In genomic region chr6:15266423-15266996, GRCh38 we compare ENCODE assay signal across 1 cellular context.
TF ChIP-seq lines count a peak whose summit lies in the region.

No MANE protein-coding gene starts in this region.

TF ChIP-seq in HepG2, 621 proteins besides CTCF, POLR2A, EP300 and RAD21 (continued from another document and continues in another):
- TF ChIP-seq, protein P1, sequence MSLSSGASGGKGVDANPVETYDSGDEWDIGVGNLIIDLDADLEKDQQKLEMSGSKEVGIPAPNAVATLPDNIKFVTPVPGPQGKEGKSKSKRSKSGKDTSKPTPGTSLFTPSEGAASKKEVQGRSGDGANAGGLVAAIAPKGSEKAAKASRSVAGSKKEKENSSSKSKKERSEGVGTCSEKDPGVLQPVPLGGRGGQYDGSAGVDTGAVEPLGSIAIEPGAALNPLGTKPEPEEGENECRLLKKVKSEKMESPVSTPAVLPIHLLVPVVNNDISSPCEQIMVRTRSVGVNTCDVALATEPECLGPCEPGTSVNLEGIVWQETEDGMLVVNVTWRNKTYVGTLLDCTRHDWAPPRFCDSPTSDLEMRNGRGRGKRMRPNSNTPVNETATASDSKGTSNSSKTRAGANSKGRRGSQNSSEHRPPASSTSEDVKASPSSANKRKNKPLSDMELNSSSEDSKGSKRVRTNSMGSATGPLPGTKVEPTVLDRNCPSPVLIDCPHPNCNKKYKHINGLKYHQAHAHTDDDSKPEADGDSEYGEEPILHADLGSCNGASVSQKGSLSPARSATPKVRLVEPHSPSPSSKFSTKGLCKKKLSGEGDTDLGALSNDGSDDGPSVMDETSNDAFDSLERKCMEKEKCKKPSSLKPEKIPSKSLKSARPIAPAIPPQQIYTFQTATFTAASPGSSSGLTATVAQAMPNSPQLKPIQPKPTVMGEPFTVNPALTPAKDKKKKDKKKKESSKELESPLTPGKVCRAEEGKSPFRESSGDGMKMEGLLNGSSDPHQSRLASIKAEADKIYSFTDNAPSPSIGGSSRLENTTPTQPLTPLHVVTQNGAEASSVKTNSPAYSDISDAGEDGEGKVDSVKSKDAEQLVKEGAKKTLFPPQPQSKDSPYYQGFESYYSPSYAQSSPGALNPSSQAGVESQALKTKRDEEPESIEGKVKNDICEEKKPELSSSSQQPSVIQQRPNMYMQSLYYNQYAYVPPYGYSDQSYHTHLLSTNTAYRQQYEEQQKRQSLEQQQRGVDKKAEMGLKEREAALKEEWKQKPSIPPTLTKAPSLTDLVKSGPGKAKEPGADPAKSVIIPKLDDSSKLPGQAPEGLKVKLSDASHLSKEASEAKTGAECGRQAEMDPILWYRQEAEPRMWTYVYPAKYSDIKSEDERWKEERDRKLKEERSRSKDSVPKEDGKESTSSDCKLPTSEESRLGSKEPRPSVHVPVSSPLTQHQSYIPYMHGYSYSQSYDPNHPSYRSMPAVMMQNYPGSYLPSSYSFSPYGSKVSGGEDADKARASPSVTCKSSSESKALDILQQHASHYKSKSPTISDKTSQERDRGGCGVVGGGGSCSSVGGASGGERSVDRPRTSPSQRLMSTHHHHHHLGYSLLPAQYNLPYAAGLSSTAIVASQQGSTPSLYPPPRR (CRISPR knock-in tag; IDR thresholded peaks at IDR 0.05; ENCODE audit: borderline replicate concordance) = no peak
- TF ChIP-seq NR2F1 (CRISPR knock-in tag; IDR thresholded peaks at IDR 0.05) (peak; percentile 13 to 88; a peak in 3 of 4 replicates), ZNF83 (CRISPR knock-in tag; IDR thresholded peaks at IDR 0.05; ENCODE audit: borderline replicate concordance) (no peak), TSC22D2 (CRISPR knock-in tag; IDR thresholded peaks at IDR 0.05; ENCODE audit: borderline replicate concordance) (no peak), ZNF33B (CRISPR knock-in tag; IDR thresholded peaks at IDR 0.05) (no peak), KMT2A (CRISPR knock-in tag; IDR thresholded peaks at IDR 0.05) (peak; percentile 66; the same call in 1 of the 2 replicates), ZNF44 (CRISPR knock-in tag; IDR thresholded peaks at IDR 0.05) (no peak), ZNF143 (CRISPR knock-in tag; IDR thresholded peaks at IDR 0.05) (no peak), TGIF2 (CRISPR knock-in tag; IDR thresholded peaks at IDR 0.05) (peak; percentile 83; the same call in 1 of the 2 replicates), SAFB2 (CRISPR knock-in tag; IDR thresholded peaks at IDR 0.05; ENCODE audit: borderline replicate concordance, low read depth) (no peak), ZNF3 (CRISPR knock-in tag; IDR thresholded peaks at IDR 0.05) (no peak), HNF4G (IDR thresholded peaks at IDR 0.05; ENCODE audit: borderline replicate concordance, low read depth, low read length) (no peak), HNF4G (CRISPR knock-in tag; IDR thresholded peaks at IDR 0.05; ENCODE audit: borderline replicate concordance, low read depth) (no peak), ZNF256 (CRISPR knock-in tag; conservative IDR thresholded peaks at IDR 0.05) (no peak), RBAK (CRISPR knock-in tag; IDR thresholded peaks at IDR 0.05) (no peak), ZSCAN9 (CRISPR knock-in tag; IDR thresholded peaks at IDR 0.05; ENCODE audit: borderline replicate concordance) (0 out of 2 replicates have a peak, but pooled peaks have one; percentile 44), MED8 (CRISPR knock-in tag; IDR thresholded peaks at IDR 0.05; ENCODE audit: insufficient replicate concordance) (no peak), ZFP36L2 (CRISPR knock-in tag; IDR thresholded peaks at IDR 0.05) (no peak), MZF1 (CRISPR knock-in tag; IDR thresholded peaks at IDR 0.05; ENCODE audit: borderline replicate concordance) (no peak), HOXA3 (CRISPR knock-in tag; IDR thresholded peaks at IDR 0.05) (peak; percentile 40; the same call in 1 of the 2 replicates), ZNF460 (CRISPR knock-in tag; IDR thresholded peaks at IDR 0.05; ENCODE audit: borderline replicate concordance) (no peak), ZNF646 (CRISPR knock-in tag; IDR thresholded peaks at IDR 0.05) (peak; percentile 88; the same call in 1 of the 2 replicates), ARID2 (CRISPR knock-in tag; IDR thresholded peaks at IDR 0.05; ENCODE audit: borderline replicate concordance) (no peak), SMARCC2 (IDR thresholded peaks at IDR 0.05) (no peak)
- TF ChIP-seq, protein P2, sequence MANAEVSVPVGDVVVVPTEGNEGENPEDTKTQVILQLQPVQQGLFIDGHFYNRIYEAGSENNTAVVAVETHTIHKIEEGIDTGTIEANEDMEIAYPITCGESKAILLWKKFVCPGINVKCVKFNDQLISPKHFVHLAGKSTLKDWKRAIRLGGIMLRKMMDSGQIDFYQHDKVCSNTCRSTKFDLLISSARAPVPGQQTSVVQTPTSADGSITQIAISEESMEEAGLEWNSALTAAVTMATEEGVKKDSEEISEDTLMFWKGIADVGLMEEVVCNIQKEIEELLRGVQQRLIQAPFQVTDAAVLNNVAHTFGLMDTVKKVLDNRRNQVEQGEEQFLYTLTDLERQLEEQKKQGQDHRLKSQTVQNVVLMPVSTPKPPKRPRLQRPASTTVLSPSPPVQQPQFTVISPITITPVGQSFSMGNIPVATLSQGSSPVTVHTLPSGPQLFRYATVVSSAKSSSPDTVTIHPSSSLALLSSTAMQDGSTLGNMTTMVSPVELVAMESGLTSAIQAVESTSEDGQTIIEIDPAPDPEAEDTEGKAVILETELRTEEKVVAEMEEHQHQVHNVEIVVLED (CRISPR knock-in tag; IDR thresholded peaks at IDR 0.05; ENCODE audit: borderline replicate concordance) = no peak
- TF ChIP-seq, protein P3, sequence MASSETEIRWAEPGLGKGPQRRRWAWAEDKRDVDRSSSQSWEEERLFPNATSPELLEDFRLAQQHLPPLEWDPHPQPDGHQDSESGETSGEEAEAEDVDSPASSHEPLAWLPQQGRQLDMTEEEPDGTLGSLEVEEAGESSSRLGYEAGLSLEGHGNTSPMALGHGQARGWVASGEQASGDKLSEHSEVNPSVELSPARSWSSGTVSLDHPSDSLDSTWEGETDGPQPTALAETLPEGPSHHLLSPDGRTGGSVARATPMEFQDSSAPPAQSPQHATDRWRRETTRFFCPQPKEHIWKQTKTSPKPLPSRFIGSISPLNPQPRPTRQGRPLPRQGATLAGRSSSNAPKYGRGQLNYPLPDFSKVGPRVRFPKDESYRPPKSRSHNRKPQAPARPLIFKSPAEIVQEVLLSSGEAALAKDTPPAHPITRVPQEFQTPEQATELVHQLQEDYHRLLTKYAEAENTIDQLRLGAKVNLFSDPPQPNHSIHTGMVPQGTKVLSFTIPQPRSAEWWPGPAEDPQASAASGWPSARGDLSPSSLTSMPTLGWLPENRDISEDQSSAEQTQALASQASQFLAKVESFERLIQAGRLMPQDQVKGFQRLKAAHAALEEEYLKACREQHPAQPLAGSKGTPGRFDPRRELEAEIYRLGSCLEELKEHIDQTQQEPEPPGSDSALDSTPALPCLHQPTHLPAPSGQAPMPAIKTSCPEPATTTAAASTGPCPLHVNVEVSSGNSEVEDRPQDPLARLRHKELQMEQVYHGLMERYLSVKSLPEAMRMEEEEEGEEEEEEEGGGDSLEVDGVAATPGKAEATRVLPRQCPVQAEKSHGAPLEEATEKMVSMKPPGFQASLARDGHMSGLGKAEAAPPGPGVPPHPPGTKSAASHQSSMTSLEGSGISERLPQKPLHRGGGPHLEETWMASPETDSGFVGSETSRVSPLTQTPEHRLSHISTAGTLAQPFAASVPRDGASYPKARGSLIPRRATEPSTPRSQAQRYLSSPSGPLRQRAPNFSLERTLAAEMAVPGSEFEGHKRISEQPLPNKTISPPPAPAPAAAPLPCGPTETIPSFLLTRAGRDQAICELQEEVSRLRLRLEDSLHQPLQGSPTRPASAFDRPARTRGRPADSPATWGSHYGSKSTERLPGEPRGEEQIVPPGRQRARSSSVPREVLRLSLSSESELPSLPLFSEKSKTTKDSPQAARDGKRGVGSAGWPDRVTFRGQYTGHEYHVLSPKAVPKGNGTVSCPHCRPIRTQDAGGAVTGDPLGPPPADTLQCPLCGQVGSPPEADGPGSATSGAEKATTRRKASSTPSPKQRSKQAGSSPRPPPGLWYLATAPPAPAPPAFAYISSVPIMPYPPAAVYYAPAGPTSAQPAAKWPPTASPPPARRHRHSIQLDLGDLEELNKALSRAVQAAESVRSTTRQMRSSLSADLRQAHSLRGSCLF (CRISPR knock-in tag; IDR thresholded peaks at IDR 0.05; ENCODE audit: borderline replicate concordance) = no peak; the same call in 1 of the 2 replicates
- TF ChIP-seq, protein P4, sequence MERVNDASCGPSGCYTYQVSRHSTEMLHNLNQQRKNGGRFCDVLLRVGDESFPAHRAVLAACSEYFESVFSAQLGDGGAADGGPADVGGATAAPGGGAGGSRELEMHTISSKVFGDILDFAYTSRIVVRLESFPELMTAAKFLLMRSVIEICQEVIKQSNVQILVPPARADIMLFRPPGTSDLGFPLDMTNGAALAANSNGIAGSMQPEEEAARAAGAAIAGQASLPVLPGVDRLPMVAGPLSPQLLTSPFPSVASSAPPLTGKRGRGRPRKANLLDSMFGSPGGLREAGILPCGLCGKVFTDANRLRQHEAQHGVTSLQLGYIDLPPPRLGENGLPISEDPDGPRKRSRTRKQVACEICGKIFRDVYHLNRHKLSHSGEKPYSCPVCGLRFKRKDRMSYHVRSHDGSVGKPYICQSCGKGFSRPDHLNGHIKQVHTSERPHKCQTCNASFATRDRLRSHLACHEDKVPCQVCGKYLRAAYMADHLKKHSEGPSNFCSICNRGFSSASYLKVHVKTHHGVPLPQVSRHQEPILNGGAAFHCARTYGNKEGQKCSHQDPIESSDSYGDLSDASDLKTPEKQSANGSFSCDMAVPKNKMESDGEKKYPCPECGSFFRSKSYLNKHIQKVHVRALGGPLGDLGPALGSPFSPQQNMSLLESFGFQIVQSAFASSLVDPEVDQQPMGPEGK (CRISPR knock-in tag; IDR thresholded peaks at IDR 0.05) = no peak
- TF ChIP-seq, protein P5, sequence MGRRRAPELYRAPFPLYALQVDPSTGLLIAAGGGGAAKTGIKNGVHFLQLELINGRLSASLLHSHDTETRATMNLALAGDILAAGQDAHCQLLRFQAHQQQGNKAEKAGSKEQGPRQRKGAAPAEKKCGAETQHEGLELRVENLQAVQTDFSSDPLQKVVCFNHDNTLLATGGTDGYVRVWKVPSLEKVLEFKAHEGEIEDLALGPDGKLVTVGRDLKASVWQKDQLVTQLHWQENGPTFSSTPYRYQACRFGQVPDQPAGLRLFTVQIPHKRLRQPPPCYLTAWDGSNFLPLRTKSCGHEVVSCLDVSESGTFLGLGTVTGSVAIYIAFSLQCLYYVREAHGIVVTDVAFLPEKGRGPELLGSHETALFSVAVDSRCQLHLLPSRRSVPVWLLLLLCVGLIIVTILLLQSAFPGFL (CRISPR knock-in tag; IDR thresholded peaks at IDR 0.05) = no peak
- TF ChIP-seq, protein P6, sequence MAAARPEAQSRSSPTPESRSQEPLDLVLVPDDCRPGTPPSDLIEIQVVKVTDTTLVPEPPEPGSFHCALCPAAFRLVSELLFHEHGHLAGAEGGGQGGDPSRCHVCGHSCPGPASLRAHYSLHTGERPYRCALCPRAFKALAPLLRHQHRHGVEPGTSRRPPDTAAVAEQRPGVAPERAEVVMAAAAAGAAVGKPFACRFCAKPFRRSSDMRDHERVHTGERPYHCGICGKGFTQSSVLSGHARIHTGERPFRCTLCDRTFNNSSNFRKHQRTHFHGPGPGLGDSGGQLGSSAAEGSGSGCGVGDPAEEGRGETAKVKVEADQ (CRISPR knock-in tag; IDR thresholded peaks at IDR 0.05; ENCODE audit: borderline replicate concordance) = no peak
